14 cellular contexts compared by ENCODE assay signal in the genomic region with DNA sequence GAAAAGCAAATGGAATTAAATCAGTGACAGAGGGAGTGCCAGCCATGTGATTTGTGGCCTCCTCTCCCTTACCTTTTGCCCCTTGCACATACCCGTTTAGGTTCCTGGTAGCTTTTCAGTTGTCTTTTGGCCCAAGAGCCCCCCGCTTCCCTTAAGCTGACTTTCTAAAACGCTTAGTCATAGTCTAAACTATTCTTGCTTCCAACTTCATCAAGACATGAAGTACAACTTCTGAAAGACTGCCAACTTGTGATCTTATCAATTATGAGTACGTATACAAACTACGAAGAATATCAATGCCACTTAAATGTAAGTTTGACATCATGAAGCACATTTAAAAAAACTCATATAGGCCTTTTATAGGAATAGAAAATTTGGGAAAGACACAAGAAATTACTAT.
A peak's percentile ranks its signal among the peaks of the same experiment; 100 is the strongest.
DNase-seq lines count a peak whose midpoint lies in the region; ATAC-seq lines count a peak whose summit lies in the region.
"Had no signal": no experiment of that assay in that cellular context is flagged by ENCODE, and none has a peak within 500 bp of the region (broad histone marks: within the 10 kb centered on the region; RNA-seq: fewer than 3 reads in every experiment).

No MANE protein-coding gene starts in this region.

- in situ Hi-C loops in GM23248 (cut with MboI): loop anchor here (25.0 kb wide), 1 partner anchor 138 kb away; the partner anchor contains the start of gene TRIM69

- H3K4me1 Mint-ChIP-seq in activated naive CD8-positive, alpha-beta T cell treated with anti-CD3 and anti-CD28 coated beads, Interleukin-2, amount 50 U/mL, for 24 hours: peaks cover 28% of the 10 kb centered on the region

- H3K79me2 ChIP-seq in ACC112 (ENCODE audit: control insufficient read depth, insufficient read depth, low read length, unreplicated experiment): no peaks in the 10 kb centered on the region
- H3K79me2 ChIP-seq in GM23248 (ENCODE audit: insufficient read depth): no peaks in the 10 kb centered on the region
- H3K79me2 ChIP-seq: parathyroid adenoma had no signal

- H3K9me2 ChIP-seq in GM23248 (ENCODE audit: insufficient read depth): no peaks in the 10 kb centered on the region

- no peak overlapping the region for H2AFZ ChIP-seq in ACC112 (ENCODE audit: low read length, unreplicated experiment)
- H2AFZ ChIP-seq in GM23248: no peak overlapping the region
- H2AFZ ChIP-seq: parathyroid adenoma had no signal

- H3K4me3 ChIP-seq in ACC112 (ENCODE audit: low read depth, low read length) (no peak overlapping the region), GM23248 (no peak overlapping the region)
- H3K4me3 ChIP-seq: adrenal gland had no signal

- 79 to 83% methylated on average over 5 of the region's 5 CpGs for WGBS in GM23248 (ENCODE audit: low coverage in 1 of 2, low lambda C conversion rate in 2 of 2, missing lambda C conversion rate in 2 of 2), 2 experiments

- no peak overlapping the region for H3K4me2 ChIP-seq in GM23248 (ENCODE audit: unreplicated experiment)

- H3K27ac ChIP-seq in ACC112 (ENCODE audit: low read depth, low read length) (peak overlapping the region; percentile 23; the same call in 1 of the 2 replicates), GM23248 (no peak overlapping the region)
- H3K27ac ChIP-seq: parathyroid adenoma had no signal

- H3K4me3 Mint-ChIP-seq in activated naive CD8-positive, alpha-beta T cell treated with anti-CD3 and anti-CD28 coated beads, Interleukin-2, amount 50 U/mL, for 24 hours: no peak overlapping the region

- H4K20me1 ChIP-seq in GM23248 (ENCODE audit: insufficient read depth): no peaks in the 10 kb centered on the region

- peaks cover 13% of the 10 kb centered on the region for H3K36me3 ChIP-seq in ACC112 (ENCODE audit: insufficient read depth, low read length)
- peaks cover 57% of the 10 kb centered on the region for H3K36me3 ChIP-seq in GM23248 (ENCODE audit: low read depth)

- DNase-seq in GM23248: peak; percentile 23
- no peak for DNase-seq in activated naive CD8-positive, alpha-beta T cell treated with anti-CD3 and anti-CD28 coated beads, Interleukin-2, amount 50 U/mL, for 24 hours
- peak; percentile 92 for DNase-seq in iris pigment epithelial cell (ENCODE audit: low read depth)
- no peak for DNase-seq in T-helper 9 cell
- DNase-seq in NCI-H748 (lab: John Stamatoyannopoulos, UW; ENCODE audit: unreplicated experiment): no peak
- DNase-seq in NAMALWA (ENCODE audit: low spot score): no peak
- no peak for DNase-seq in stimulated activated CD4-positive, alpha-beta T cell treated with anti-CD3 and anti-CD28 coated beads, Interleukin-4, amount 100 ng/mL, for 4 hours
- DNase-seq: activated CD4-positive, alpha-beta T cell treated with anti-CD3 and anti-CD28 coated beads, Interleukin-2, amount 50 U/mL, for 48 hours; adrenal gland; hypothalamus; Karpas-422; SW 1271 had no signal

- ATAC-seq in activated naive CD8-positive, alpha-beta T cell treated with anti-CD3 and anti-CD28 coated beads, Interleukin-2, amount 50 U/mL, for 24 hours: no peak

- no peak overlapping the region for H3K9ac ChIP-seq in GM23248
- H3K9ac ChIP-seq: parathyroid adenoma had no signal

- H3K4me1 ChIP-seq in ACC112 (ENCODE audit: control insufficient read depth, insufficient read depth, low read length, unreplicated experiment): peaks cover 6% of the 10 kb centered on the region
- H3K4me1 ChIP-seq in GM23248 (ENCODE audit: insufficient read depth): no peaks in the 10 kb centered on the region
- H3K4me1 ChIP-seq: parathyroid adenoma had no signal

- peaks cover 50% of the 10 kb centered on the region for H3K36me3 Mint-ChIP-seq in activated naive CD8-positive, alpha-beta T cell treated with anti-CD3 and anti-CD28 coated beads, Interleukin-2, amount 50 U/mL, for 24 hours (ENCODE audit: low read depth)

- H3K9me3 Mint-ChIP-seq in activated naive CD8-positive, alpha-beta T cell treated with anti-CD3 and anti-CD28 coated beads, Interleukin-2, amount 50 U/mL, for 24 hours: no peaks in the 10 kb centered on the region

- H3F3A ChIP-seq in GM23248 (ENCODE audit: insufficient read depth): no peaks in the 10 kb centered on the region; the same call in 1 of the 2 replicates

- no peaks in the 10 kb centered on the region for H3K27me3 Mint-ChIP-seq in activated naive CD8-positive, alpha-beta T cell treated with anti-CD3 and anti-CD28 coated beads, Interleukin-2, amount 50 U/mL, for 24 hours

- H3K9me3 ChIP-seq in GM23248 (ENCODE audit: low read depth): no peaks in the 10 kb centered on the region
- H3K9me3 ChIP-seq: adrenal gland had no signal

- peak overlapping the region; percentile 14 for H3K27ac Mint-ChIP-seq in activated naive CD8-positive, alpha-beta T cell treated with anti-CD3 and anti-CD28 coated beads, Interleukin-2, amount 50 U/mL, for 24 hours

- H3K27me3 ChIP-seq in ACC112 (ENCODE audit: insufficient read depth, low read length): no peaks in the 10 kb centered on the region
- H3K27me3 ChIP-seq in GM23248 (replicated peaks; ENCODE audit: insufficient read depth): no peaks in the 10 kb centered on the region
- H3K27me3 ChIP-seq: adrenal gland had no signal

Comparison
In these comparisons a context has a peak if more than half of its experiments do, and no peak if none do; other contexts are left out.
1. DNase-seq: peak in GM23248 (single experiment) and iris pigment epithelial cell (single experiment); none in activated naive CD8-positive, alpha-beta T cell treated with anti-CD3 and anti-CD28 coated beads, Interleukin-2, amount 50 U/mL, for 24 hours (single experiment), T-helper 9 cell (single experiment), NCI-H748 (single experiment), NAMALWA (single experiment) and stimulated activated CD4-positive, alpha-beta T cell treated with anti-CD3 and anti-CD28 coated beads, Interleukin-4, amount 100 ng/mL, for 4 hours (0 of 2).